ENCODE assay signal across 1 cellular context in the genomic region with DNA sequence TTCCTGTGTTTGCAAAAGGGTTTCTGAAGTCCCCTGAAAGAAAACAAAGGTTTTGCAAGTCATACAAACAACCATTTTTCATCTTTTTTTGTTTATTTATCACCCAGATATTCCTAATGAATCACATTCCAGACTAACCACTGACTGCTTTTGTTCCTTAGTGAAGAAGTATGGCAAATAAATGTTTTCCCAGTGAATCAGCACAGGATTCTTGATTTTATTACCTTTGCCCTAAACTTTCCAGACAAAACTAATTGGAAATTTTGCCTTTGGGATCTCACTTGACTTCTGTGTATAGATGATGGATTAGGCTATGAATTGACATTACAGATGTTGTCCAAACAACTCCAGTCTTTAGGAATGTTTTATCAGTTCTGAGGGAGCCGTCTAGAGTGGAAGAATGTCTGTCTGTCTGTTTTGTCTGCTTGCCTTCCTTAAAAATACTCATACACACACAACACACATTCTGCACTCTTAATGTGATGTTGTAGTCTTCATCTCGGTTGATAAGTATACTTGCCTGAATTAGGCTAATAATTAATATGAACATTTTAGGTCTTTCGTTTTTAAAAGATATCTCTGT.
A peak's percentile ranks its signal among the peaks of the same experiment; 100 is the strongest.
TF ChIP-seq lines count a peak whose summit lies in the region.

No MANE protein-coding gene starts in this region.

TF ChIP-seq in HepG2, 621 proteins besides CTCF, POLR2A, EP300 and RAD21 (continued from another document and continues in another):
- TF ChIP-seq, protein P1, sequence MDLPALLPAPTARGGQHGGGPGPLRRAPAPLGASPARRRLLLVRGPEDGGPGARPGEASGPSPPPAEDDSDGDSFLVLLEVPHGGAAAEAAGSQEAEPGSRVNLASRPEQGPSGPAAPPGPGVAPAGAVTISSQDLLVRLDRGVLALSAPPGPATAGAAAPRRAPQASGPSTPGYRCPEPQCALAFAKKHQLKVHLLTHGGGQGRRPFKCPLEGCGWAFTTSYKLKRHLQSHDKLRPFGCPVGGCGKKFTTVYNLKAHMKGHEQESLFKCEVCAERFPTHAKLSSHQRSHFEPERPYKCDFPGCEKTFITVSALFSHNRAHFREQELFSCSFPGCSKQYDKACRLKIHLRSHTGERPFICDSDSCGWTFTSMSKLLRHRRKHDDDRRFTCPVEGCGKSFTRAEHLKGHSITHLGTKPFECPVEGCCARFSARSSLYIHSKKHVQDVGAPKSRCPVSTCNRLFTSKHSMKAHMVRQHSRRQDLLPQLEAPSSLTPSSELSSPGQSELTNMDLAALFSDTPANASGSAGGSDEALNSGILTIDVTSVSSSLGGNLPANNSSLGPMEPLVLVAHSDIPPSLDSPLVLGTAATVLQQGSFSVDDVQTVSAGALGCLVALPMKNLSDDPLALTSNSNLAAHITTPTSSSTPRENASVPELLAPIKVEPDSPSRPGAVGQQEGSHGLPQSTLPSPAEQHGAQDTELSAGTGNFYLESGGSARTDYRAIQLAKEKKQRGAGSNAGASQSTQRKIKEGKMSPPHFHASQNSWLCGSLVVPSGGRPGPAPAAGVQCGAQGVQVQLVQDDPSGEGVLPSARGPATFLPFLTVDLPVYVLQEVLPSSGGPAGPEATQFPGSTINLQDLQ (CRISPR knock-in tag; IDR thresholded peaks at IDR 0.05), result no peak
- TF ChIP-seq, protein P2, sequence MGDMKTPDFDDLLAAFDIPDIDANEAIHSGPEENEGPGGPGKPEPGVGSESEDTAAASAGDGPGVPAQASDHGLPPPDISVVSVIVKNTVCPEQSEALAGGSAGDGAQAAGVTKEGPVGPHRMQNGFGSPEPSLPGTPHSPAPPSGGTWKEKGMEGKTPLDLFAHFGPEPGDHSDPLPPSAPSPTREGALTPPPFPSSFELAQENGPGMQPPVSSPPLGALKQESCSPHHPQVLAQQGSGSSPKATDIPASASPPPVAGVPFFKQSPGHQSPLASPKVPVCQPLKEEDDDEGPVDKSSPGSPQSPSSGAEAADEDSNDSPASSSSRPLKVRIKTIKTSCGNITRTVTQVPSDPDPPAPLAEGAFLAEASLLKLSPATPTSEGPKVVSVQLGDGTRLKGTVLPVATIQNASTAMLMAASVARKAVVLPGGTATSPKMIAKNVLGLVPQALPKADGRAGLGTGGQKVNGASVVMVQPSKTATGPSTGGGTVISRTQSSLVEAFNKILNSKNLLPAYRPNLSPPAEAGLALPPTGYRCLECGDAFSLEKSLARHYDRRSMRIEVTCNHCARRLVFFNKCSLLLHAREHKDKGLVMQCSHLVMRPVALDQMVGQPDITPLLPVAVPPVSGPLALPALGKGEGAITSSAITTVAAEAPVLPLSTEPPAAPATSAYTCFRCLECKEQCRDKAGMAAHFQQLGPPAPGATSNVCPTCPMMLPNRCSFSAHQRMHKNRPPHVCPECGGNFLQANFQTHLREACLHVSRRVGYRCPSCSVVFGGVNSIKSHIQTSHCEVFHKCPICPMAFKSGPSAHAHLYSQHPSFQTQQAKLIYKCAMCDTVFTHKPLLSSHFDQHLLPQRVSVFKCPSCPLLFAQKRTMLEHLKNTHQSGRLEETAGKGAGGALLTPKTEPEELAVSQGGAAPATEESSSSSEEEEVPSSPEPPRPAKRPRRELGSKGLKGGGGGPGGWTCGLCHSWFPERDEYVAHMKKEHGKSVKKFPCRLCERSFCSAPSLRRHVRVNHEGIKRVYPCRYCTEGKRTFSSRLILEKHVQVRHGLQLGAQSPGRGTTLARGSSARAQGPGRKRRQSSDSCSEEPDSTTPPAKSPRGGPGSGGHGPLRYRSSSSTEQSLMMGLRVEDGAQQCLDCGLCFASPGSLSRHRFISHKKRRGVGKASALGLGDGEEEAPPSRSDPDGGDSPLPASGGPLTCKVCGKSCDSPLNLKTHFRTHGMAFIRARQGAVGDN (CRISPR knock-in tag; IDR thresholded peaks at IDR 0.05), result no peak
- TF ChIP-seq ZNF563 (CRISPR knock-in tag; IDR thresholded peaks at IDR 0.05) (no peak), ADNP (CRISPR knock-in tag; IDR thresholded peaks at IDR 0.05) (no peak), MTA3 (CRISPR knock-in tag; IDR thresholded peaks at IDR 0.05) (no peak), GABPA (IDR thresholded peaks at IDR 0.05; ENCODE audit: low read depth, low read length) (no peak), GABPA (CRISPR knock-in tag; IDR thresholded peaks at IDR 0.05; ENCODE audit: low read depth) (no peak; the same call in 1 of the 2 replicates), ZNF282 (IDR thresholded peaks at IDR 0.05; ENCODE audit: partially characterized antibody) (no peak), ZBTB3 (CRISPR knock-in tag; IDR thresholded peaks at IDR 0.05; ENCODE audit: borderline replicate concordance, low read depth) (no peak), KLF9 (CRISPR knock-in tag; IDR thresholded peaks at IDR 0.05; ENCODE audit: low read depth) (no peak), KAT2B (IDR thresholded peaks at IDR 0.05; ENCODE audit: borderline replicate concordance, low read depth, low read length) (no peak), SIN3A (IDR thresholded peaks at IDR 0.05; ENCODE audit: borderline replicate concordance, low read depth, low read length) (no peak), MED8 (CRISPR knock-in tag; IDR thresholded peaks at IDR 0.05; ENCODE audit: insufficient replicate concordance) (no peak), PCBP1 (IDR thresholded peaks at IDR 0.05; ENCODE audit: borderline replicate concordance, low read depth, low read length) (no peak), SIN3B (IDR thresholded peaks at IDR 0.05; ENCODE audit: low read length) (no peak), RCOR2 (CRISPR knock-in tag; IDR thresholded peaks at IDR 0.05) (no peak), SRSF9 (IDR thresholded peaks at IDR 0.05; ENCODE audit: borderline replicate concordance, insufficient read depth, low read depth, low read length, poor library complexity, severe bottlenecking) (no peak), TARDBP (CRISPR knock-in tag; IDR thresholded peaks at IDR 0.05) (no peak), MTF1 (CRISPR knock-in tag; IDR thresholded peaks at IDR 0.05) (no peak), ZNF556 (CRISPR knock-in tag; IDR thresholded peaks at IDR 0.05; ENCODE audit: borderline replicate concordance) (no peak), ZNF256 (CRISPR knock-in tag; conservative IDR thresholded peaks at IDR 0.05) (no peak), MBD4 (IDR thresholded peaks at IDR 0.05; ENCODE audit: borderline replicate concordance, low read length) (no peak)
- TF ChIP-seq, protein P3, sequence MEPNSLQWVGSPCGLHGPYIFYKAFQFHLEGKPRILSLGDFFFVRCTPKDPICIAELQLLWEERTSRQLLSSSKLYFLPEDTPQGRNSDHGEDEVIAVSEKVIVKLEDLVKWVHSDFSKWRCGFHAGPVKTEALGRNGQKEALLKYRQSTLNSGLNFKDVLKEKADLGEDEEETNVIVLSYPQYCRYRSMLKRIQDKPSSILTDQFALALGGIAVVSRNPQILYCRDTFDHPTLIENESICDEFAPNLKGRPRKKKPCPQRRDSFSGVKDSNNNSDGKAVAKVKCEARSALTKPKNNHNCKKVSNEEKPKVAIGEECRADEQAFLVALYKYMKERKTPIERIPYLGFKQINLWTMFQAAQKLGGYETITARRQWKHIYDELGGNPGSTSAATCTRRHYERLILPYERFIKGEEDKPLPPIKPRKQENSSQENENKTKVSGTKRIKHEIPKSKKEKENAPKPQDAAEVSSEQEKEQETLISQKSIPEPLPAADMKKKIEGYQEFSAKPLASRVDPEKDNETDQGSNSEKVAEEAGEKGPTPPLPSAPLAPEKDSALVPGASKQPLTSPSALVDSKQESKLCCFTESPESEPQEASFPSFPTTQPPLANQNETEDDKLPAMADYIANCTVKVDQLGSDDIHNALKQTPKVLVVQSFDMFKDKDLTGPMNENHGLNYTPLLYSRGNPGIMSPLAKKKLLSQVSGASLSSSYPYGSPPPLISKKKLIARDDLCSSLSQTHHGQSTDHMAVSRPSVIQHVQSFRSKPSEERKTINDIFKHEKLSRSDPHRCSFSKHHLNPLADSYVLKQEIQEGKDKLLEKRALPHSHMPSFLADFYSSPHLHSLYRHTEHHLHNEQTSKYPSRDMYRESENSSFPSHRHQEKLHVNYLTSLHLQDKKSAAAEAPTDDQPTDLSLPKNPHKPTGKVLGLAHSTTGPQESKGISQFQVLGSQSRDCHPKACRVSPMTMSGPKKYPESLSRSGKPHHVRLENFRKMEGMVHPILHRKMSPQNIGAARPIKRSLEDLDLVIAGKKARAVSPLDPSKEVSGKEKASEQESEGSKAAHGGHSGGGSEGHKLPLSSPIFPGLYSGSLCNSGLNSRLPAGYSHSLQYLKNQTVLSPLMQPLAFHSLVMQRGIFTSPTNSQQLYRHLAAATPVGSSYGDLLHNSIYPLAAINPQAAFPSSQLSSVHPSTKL (CRISPR knock-in tag; IDR thresholded peaks at IDR 0.05), result peak; percentile 50
- TF ChIP-seq, protein P4, sequence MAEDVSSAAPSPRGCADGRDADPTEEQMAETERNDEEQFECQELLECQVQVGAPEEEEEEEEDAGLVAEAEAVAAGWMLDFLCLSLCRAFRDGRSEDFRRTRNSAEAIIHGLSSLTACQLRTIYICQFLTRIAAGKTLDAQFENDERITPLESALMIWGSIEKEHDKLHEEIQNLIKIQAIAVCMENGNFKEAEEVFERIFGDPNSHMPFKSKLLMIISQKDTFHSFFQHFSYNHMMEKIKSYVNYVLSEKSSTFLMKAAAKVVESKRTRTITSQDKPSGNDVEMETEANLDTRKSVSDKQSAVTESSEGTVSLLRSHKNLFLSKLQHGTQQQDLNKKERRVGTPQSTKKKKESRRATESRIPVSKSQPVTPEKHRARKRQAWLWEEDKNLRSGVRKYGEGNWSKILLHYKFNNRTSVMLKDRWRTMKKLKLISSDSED (CRISPR knock-in tag; IDR thresholded peaks at IDR 0.05), result no peak
- TF ChIP-seq, protein P5, sequence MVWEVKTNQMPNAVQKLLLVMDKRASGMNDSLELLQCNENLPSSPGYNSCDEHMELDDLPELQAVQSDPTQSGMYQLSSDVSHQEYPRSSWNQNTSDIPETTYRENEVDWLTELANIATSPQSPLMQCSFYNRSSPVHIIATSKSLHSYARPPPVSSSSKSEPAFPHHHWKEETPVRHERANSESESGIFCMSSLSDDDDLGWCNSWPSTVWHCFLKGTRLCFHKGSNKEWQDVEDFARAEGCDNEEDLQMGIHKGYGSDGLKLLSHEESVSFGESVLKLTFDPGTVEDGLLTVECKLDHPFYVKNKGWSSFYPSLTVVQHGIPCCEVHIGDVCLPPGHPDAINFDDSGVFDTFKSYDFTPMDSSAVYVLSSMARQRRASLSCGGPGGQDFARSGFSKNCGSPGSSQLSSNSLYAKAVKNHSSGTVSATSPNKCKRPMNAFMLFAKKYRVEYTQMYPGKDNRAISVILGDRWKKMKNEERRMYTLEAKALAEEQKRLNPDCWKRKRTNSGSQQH (CRISPR knock-in tag; IDR thresholded peaks at IDR 0.05; ENCODE audit: low read depth), result no peak
- TF ChIP-seq, protein P6, sequence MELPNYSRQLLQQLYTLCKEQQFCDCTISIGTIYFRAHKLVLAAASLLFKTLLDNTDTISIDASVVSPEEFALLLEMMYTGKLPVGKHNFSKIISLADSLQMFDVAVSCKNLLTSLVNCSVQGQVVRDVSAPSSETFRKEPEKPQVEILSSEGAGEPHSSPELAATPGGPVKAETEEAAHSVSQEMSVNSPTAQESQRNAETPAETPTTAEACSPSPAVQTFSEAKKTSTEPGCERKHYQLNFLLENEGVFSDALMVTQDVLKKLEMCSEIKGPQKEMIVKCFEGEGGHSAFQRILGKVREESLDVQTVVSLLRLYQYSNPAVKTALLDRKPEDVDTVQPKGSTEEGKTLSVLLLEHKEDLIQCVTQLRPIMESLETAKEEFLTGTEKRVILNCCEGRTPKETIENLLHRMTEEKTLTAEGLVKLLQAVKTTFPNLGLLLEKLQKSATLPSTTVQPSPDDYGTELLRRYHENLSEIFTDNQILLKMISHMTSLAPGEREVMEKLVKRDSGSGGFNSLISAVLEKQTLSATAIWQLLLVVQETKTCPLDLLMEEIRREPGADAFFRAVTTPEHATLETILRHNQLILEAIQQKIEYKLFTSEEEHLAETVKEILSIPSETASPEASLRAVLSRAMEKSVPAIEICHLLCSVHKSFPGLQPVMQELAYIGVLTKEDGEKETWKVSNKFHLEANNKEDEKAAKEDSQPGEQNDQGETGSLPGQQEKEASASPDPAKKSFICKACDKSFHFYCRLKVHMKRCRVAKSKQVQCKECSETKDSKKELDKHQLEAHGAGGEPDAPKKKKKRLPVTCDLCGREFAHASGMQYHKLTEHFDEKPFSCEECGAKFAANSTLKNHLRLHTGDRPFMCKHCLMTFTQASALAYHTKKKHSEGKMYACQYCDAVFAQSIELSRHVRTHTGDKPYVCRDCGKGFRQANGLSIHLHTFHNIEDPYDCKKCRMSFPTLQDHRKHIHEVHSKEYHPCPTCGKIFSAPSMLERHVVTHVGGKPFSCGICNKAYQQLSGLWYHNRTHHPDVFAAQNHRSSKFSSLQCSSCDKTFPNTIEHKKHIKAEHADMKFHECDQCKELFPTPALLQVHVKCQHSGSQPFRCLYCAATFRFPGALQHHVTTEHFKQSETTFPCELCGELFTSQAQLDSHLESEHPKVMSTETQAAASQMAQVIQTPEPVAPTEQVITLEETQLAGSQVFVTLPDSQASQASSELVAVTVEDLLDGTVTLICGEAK (IDR thresholded peaks at IDR 0.05), result no peak
- TF ChIP-seq, protein P6 (CRISPR knock-in tag; IDR thresholded peaks at IDR 0.05), result no peak
- TF ChIP-seq, protein P7, sequence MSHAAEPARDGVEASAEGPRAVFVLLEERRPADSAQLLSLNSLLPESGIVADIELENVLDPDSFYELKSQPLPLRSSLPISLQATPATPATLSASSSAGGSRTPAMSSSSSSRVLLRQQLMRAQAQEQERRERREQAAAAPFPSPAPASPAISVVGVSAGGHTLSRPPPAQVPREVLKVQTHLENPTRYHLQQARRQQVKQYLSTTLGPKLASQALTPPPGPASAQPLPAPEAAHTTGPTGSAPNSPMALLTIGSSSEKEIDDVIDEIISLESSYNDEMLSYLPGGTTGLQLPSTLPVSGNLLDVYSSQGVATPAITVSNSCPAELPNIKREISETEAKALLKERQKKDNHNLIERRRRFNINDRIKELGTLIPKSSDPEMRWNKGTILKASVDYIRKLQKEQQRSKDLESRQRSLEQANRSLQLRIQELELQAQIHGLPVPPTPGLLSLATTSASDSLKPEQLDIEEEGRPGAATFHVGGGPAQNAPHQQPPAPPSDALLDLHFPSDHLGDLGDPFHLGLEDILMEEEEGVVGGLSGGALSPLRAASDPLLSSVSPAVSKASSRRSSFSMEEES (CRISPR knock-in tag; IDR thresholded peaks at IDR 0.05), result peak; percentile 22; the same call in 1 of the 2 replicates
